In genomic region chr12:52313926-52314325, GRCh38 we compare ENCODE assay signal across 27 cellular contexts. TPM values are rescaled to one million over a fixed set of nuclear protein-coding genes. Genes with fewer than 3 reads are reported as not detected.
DNase-seq lines count a peak whose midpoint lies in the region; ATAC-seq and TF ChIP-seq lines count a peak whose summit lies in the region.
"Had no signal": no experiment of that assay in that cellular context is flagged by ENCODE, and none has a peak within 500 bp of the region (broad histone marks: within the 10 kb centered on the region; RNA-seq: fewer than 3 reads in every experiment).

No MANE protein-coding gene starts in this region.

- ATAC-seq in omental fat pad (ENCODE audit: low FRiP score): peak; percentile 30
- ATAC-seq: CD8-positive, alpha-beta T cell; HCT116; PC-3 had no signal

- H3K36me3 Mint-ChIP-seq in MCF 10A (ENCODE audit: insufficient read depth, unreplicated experiment): no peaks in the 10 kb centered on the region
- H3K36me3 Mint-ChIP-seq: CD8-positive, alpha-beta T cell had no signal

- H3K27ac Mint-ChIP-seq in MCF 10A (ENCODE audit: low read depth, unreplicated experiment): no peak overlapping the region
- H3K27ac Mint-ChIP-seq: B cell; CD8-positive, alpha-beta T cell had no signal

- H3K4me3 Mint-ChIP-seq in MCF 10A (ENCODE audit: unreplicated experiment): no peak overlapping the region
- H3K4me3 Mint-ChIP-seq: B cell; CD8-positive, alpha-beta T cell had no signal

- peaks cover 18% of the 10 kb centered on the region for H3K27me3 Mint-ChIP-seq in MCF 10A (ENCODE audit: insufficient read depth, unreplicated experiment)

- POLR2A ChIA-PET in MCF 10A (lab: Yijun Ruan, JAX): no interaction called here

- peaks cover under 1% of the 10 kb centered on the region for H3K4me1 Mint-ChIP-seq in MCF 10A (ENCODE audit: insufficient read depth, unreplicated experiment)
- H3K4me1 Mint-ChIP-seq: B cell had no signal

- no peaks in the 10 kb centered on the region for H3K9me3 Mint-ChIP-seq in MCF 10A (ENCODE audit: unreplicated experiment)
- H3K9me3 Mint-ChIP-seq: CD8-positive, alpha-beta T cell had no signal

- CTCF ChIA-PET in MCF 10A (lab: Yijun Ruan, JAX): no interaction called here

- DNase-seq in DMS53 (lab: John Stamatoyannopoulos, UW) (peak; percentile 16), DMS53 treated with DMSO at 0.1 percent for 48 hours (lab: John Stamatoyannopoulos, UW; ENCODE audit: unreplicated experiment) (no peak), T47D (ENCODE audit: low read depth in 1 of 2, low spot score in 1 of 2) (peak; percentile 40 to 61), MCF 10A (ENCODE audit: unreplicated experiment) (no peak), omental fat pad (ENCODE audit: low spot score) (no peak), substantia nigra (lab: John Stamatoyannopoulos, UW) (no peak), NCI-H82 (lab: John Stamatoyannopoulos, UW) (no peak), NCI-H774 (lab: John Stamatoyannopoulos, UW) (no peak)
- DNase-seq: Caco-2; CD8-positive, alpha-beta T cell; DMS79 treated with DMSO at 0.1 percent for 48 hours; GF-D8; NCI-H1092; NCI-H1417 treated with DMSO at 0.1 percent for 48 hours; NCI-H1694 treated with DMSO at 0.1 percent for 48 hours; NCI-H2081; NCI-H226; NCI-H510A; NCI-H69; NK-92 treated with Interleukin-12 subunit alpha and Interleukin-12 subunit beta, amount 100 ng/mL, for 24 hours; PC-3 had no signal

- no TSS peak for BruUV-seq in MCF 10A (replicated peaks; lab: Mats Ljungman, UMichigan)

- TF ChIP-seq CTCF in MCF 10A (IDR thresholded peaks at IDR 0.05; ENCODE audit: unreplicated experiment) (no peak), omental fat pad (IDR thresholded peaks at IDR 0.05) (no peak)

- in situ Hi-C loops in T47D (cut with HindIII; ENCODE audit: low pct_unique_long_range_greater_than_20kb, low sequenced_read_pairs): no loop called here

- H3K27ac ChIP-seq in substantia nigra (ENCODE audit: low read depth, low read length, poor library complexity, severe bottlenecking): no peak overlapping the region
- H3K27ac ChIP-seq: 22Rv1, C4-2B, HL-60 had no signal

- intact Hi-C loops in MCF 10A (cut with micrococcal nuclease): no loop called here

RNA-seq across cellular contexts. Expression of gene KRT83, which starts 7.3 kb away (rescaled TPM):
- total RNA-seq in MCF 10A (2022) (12.2 and 14.5 TPM in 2 replicates), omental fat pad (not detected)
- total RNA-seq: B cell; Caco-2; CD8-positive, alpha-beta T cell; H1 had no signal

RNA-seq across cellular contexts. Expression of gene KRT81, which starts 22.6 kb away (rescaled TPM):
- total RNA-seq in MCF 10A (2022): 2,023 and 2,244 TPM in 2 replicates
- total RNA-seq in omental fat pad: not detected
- total RNA-seq: B cell; CD8-positive, alpha-beta T cell; H1 had no signal

RNA-seq across cellular contexts. Expression of gene KRT86, which starts 39.5 kb away (rescaled TPM):
- total RNA-seq in MCF 10A (2022) (37.8 and 45.1 TPM in 2 replicates), omental fat pad (under 1 TPM in 1 of 4 donors, not detected in 3; 0.37 TPM)
- total RNA-seq: B cell, Caco-2, H1 had no signal

RNA-seq across cellular contexts. Expression of gene KRT85, which starts 53.4 kb away (rescaled TPM):
- total RNA-seq in MCF 10A (2022) (0.23 TPM in 1 of 2 replicates, not detected in the other), omental fat pad (not detected)
- total RNA-seq: B cell; Caco-2; CD8-positive, alpha-beta T cell; H1; PC-3 had no signal

Comparison
In these comparisons a context has a peak if more than half of its experiments do, and no peak if none do; other contexts are left out.
1. DNase-seq: peak in DMS53 (single experiment) and T47D (2 of 2); none in DMS53 treated with DMSO at 0.1 percent for 48 hours (single experiment), MCF 10A (single experiment), omental fat pad (single experiment), substantia nigra (0 of 49), NCI-H82 (single experiment) and NCI-H774 (single experiment).
2. RNA of gene KRT83, which starts 7.3 kb away (total RNA-seq): 12.2 to 14.5 TPM in MCF 10A; not detected in omental fat pad; every median in the first group is over 10 times any median in the second.
3. RNA of gene KRT81, which starts 22.6 kb away (total RNA-seq): 2,023 to 2,244 TPM in MCF 10A; not detected in omental fat pad; every median in the first group is over 1,000 times any median in the second.
4. RNA of gene KRT86, which starts 39.5 kb away (total RNA-seq): 37.8 to 45.1 TPM in MCF 10A; 0.37 TPM in omental fat pad; every median in the first group is over 10 times any median in the second.